In genomic region chr11:63871962-63872832, GRCh38 we compare ENCODE assay signal across 8 cellular contexts. TPM values are rescaled to one million over a fixed set of nuclear protein-coding genes. Genes with fewer than 3 reads are reported as not detected.
A peak's percentile ranks its signal among the peaks of the same experiment; 100 is the strongest.
DNase-seq lines count a peak whose midpoint lies in the region; ATAC-seq, FAIRE-seq and TF ChIP-seq lines count a peak whose summit lies in the region.

No MANE protein-coding gene starts in this region.

- TF ChIP-seq CTCF in MCF 10A (IDR thresholded peaks at IDR 0.05; ENCODE audit: unreplicated experiment) (peak; percentile 16), gastrocnemius medialis (IDR thresholded peaks at IDR 0.05 in 4 of 5, conservative IDR thresholded peaks at IDR 0.05 in 1 of 5) (peak; percentile 42 to 56 (median 53))

- H3K9me3 ChIP-seq in gastrocnemius medialis, result no peaks in the 10 kb centered on the region

- H3K9me3 Mint-ChIP-seq in MCF 10A (ENCODE audit: unreplicated experiment), result no peaks in the 10 kb centered on the region

- H3K36me3 Mint-ChIP-seq in MCF 10A (ENCODE audit: insufficient read depth, unreplicated experiment), result no peaks in the 10 kb centered on the region

- intact Hi-C loops in MCF 10A (cut with micrococcal nuclease), result loop anchor here (1.0 kb wide), 2 partner anchors 31 to 104 kb away; partner anchors contain the start of gene ZFTA
- intact Hi-C loops in gastrocnemius medialis (cut with DNase I; ENCODE audit: low total_unique reads), result loop anchor here (1.0 to 10.0 kb wide), 4 partner anchors 34 to 107 kb away; partner anchors contain the start of genes RCOR2 and ZFTA

- peak; percentile 92 for ATAC-seq in GM21619 (IDR thresholded peaks at IDR 0.05; ENCODE audit: unreplicated experiment)
- peak; percentile 98 for ATAC-seq in gastrocnemius medialis

- no peak for FAIRE-seq in HTR-8/SVneo (lab: Jason Lieb, UNC)

- peak overlapping the region in 3 of 4 donors; percentile 10 to 46 (median 14) for H3K4me3 ChIP-seq in gastrocnemius medialis

- TF ChIP-seq POLR2A in gastrocnemius medialis (IDR thresholded peaks at IDR 0.05), result peak in 1 of 2 donors; percentile 24

- DNase-seq in NK-92 treated with Interleukin-12 subunit alpha and Interleukin-12 subunit beta, amount 100 ng/mL, for 24 hours (lab: John Stamatoyannopoulos, UW), result peak; percentile 53
- DNase-seq in NK-92 (lab: John Stamatoyannopoulos, UW; ENCODE audit: unreplicated experiment) (no peak), HTR-8/SVneo (ENCODE audit: insufficient read length, low spot score) (peak; percentile 87), SIG-M5 treated with dmso at 0.1 percent for 504 hours (lab: John Stamatoyannopoulos, UW; ENCODE audit: unreplicated experiment) (peak; percentile 98), MCF 10A (ENCODE audit: unreplicated experiment) (peak; percentile 97), iPS-NIHi11 (ENCODE audit: low spot score) (peak; percentile 75), gastrocnemius medialis (peak; percentile 87 to 92)

- H3K4me1 Mint-ChIP-seq in MCF 10A (ENCODE audit: insufficient read depth, unreplicated experiment), result peaks cover 32% of the 10 kb centered on the region

- POLR2A ChIA-PET in MCF 10A (lab: Yijun Ruan, JAX), result interaction anchor here (0.8 to 2.7 kb wide), 9 partner anchors 11 to 74 kb away, joined by 3 to 31 read pairs (median 5); partner anchors contain the start of gene MARK2

- H3K27ac ChIP-seq in gastrocnemius medialis, result peak overlapping the region; percentile 71 to 86 (median 79)

- H3K4me3 Mint-ChIP-seq in MCF 10A (ENCODE audit: unreplicated experiment), result peak overlapping the region; percentile 33

- peaks cover 0 to 5% of the 10 kb centered on the region in 2 donors for H3K36me3 ChIP-seq in gastrocnemius medialis

- peaks cover 53 to 56% of the 10 kb centered on the region in 2 donors for H3K4me1 ChIP-seq in gastrocnemius medialis

- BruUV-seq in MCF 10A (replicated peaks; lab: Mats Ljungman, UMichigan), result no TSS peak

- no peaks in the 10 kb centered on the region for H3K27me3 ChIP-seq in gastrocnemius medialis

- in situ Hi-C loops in gastrocnemius medialis (cut with MboI; ENCODE audit: low sequenced_read_pairs in 4 of 4), result no loop called here

- H3K27ac Mint-ChIP-seq in MCF 10A (ENCODE audit: low read depth, unreplicated experiment), result no peak overlapping the region

- H3K27me3 Mint-ChIP-seq in MCF 10A (ENCODE audit: insufficient read depth, unreplicated experiment), result no peaks in the 10 kb centered on the region

- CTCF ChIA-PET in MCF 10A (lab: Yijun Ruan, JAX), result interaction anchor here (0.7 to 9.3 kb wide), 13 partner anchors 8 to 90 kb away, joined by 3 to 94 read pairs (median 3); partner anchors contain the start of gene MARK2

RNA-seq across cellular contexts. Expression of gene MARK2, which starts 33.3 kb away (rescaled TPM):
- total RNA-seq in MCF 10A (2022) (36.9 and 39.8 TPM in 2 replicates), gastrocnemius medialis (10 to 100 TPM; 17.8 to 37.2 (median 30.3) TPM)

RNA-seq across cellular contexts. Expression of gene RCOR2, which starts 44.8 kb away (rescaled TPM):
- total RNA-seq in MCF 10A (2022) (0.15 TPM in 1 of 2 replicates, not detected in the other), gastrocnemius medialis (1 to 10 TPM in 1 of 4 donors, under 1 TPM in 3; 0.25 to 1.5 (median 0.45) TPM)

RNA-seq across cellular contexts. Expression of gene SPINDOC, which starts 58.9 kb away (rescaled TPM):
- total RNA-seq in MCF 10A (2022) (17.1 and 21.4 TPM in 2 replicates), gastrocnemius medialis (1 to 10 TPM; 2.7 to 6.3 (median 3.5) TPM)
